Comparison of ENCODE assay signal across 1 cellular context in genomic region chr2:64941143-64941542, GRCh38.
TF ChIP-seq lines count a peak whose summit lies in the region.

No MANE protein-coding gene starts in this region.

TF ChIP-seq in GM12878, 131 proteins besides CTCF, POLR2A, EP300 and RAD21:
- TF ChIP-seq KDM1A (IDR thresholded peaks at IDR 0.05; ENCODE audit: borderline replicate concordance) (no peak), WRNIP1 (IDR thresholded peaks at IDR 0.05; ENCODE audit: borderline replicate concordance, low read depth, low read length) (no peak), TAF1 (IDR thresholded peaks at IDR 0.05; ENCODE audit: borderline replicate concordance, low read depth, low read length) (no peak), CREM (IDR thresholded peaks at IDR 0.05; ENCODE audit: low read depth) (no peak), HCFC1 (IDR thresholded peaks at IDR 0.05; ENCODE audit: low read length) (no peak), GABPA (IDR thresholded peaks at IDR 0.05; ENCODE audit: low read depth) (no peak), SUZ12 (IDR thresholded peaks at IDR 0.05; ENCODE audit: unreplicated experiment) (no peak), IKZF2 (IDR thresholded peaks at IDR 0.05) (no peak), MXI1 (IDR thresholded peaks at IDR 0.05; ENCODE audit: low read depth, low read length) (no peak), SIN3A (IDR thresholded peaks at IDR 0.05; ENCODE audit: low read depth, low read length) (no peak), BCL11A (IDR thresholded peaks at IDR 0.05; ENCODE audit: low read depth, low read length) (no peak), LARP7 (IDR thresholded peaks at IDR 0.05) (no peak), ZNF274 (IDR thresholded peaks at IDR 0.05; ENCODE audit: insufficient read depth, insufficient read length) (no peak)
- TF ChIP-seq, protein P1, sequence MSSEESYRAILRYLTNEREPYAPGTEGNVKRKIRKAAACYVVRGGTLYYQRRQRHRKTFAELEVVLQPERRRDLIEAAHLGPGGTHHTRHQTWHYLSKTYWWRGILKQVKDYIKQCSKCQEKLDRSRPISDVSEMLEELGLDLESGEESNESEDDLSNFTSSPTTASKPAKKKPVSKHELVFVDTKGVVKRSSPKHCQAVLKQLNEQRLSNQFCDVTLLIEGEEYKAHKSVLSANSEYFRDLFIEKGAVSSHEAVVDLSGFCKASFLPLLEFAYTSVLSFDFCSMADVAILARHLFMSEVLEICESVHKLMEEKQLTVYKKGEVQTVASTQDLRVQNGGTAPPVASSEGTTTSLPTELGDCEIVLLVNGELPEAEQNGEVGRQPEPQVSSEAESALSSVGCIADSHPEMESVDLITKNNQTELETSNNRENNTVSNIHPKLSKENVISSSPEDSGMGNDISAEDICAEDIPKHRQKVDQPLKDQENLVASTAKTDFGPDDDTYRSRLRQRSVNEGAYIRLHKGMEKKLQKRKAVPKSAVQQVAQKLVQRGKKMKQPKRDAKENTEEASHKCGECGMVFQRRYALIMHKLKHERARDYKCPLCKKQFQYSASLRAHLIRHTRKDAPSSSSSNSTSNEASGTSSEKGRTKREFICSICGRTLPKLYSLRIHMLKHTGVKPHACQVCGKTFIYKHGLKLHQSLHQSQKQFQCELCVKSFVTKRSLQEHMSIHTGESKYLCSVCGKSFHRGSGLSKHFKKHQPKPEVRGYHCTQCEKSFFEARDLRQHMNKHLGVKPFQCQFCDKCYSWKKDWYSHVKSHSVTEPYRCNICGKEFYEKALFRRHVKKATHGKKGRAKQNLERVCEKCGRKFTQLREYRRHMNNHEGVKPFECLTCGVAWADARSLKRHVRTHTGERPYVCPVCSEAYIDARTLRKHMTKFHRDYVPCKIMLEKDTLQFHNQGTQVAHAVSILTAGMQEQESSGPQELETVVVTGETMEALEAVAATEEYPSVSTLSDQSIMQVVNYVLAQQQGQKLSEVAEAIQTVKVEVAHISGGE (CRISPR knock-in tag; IDR thresholded peaks at IDR 0.05): no peak
- TF ChIP-seq, protein P2, sequence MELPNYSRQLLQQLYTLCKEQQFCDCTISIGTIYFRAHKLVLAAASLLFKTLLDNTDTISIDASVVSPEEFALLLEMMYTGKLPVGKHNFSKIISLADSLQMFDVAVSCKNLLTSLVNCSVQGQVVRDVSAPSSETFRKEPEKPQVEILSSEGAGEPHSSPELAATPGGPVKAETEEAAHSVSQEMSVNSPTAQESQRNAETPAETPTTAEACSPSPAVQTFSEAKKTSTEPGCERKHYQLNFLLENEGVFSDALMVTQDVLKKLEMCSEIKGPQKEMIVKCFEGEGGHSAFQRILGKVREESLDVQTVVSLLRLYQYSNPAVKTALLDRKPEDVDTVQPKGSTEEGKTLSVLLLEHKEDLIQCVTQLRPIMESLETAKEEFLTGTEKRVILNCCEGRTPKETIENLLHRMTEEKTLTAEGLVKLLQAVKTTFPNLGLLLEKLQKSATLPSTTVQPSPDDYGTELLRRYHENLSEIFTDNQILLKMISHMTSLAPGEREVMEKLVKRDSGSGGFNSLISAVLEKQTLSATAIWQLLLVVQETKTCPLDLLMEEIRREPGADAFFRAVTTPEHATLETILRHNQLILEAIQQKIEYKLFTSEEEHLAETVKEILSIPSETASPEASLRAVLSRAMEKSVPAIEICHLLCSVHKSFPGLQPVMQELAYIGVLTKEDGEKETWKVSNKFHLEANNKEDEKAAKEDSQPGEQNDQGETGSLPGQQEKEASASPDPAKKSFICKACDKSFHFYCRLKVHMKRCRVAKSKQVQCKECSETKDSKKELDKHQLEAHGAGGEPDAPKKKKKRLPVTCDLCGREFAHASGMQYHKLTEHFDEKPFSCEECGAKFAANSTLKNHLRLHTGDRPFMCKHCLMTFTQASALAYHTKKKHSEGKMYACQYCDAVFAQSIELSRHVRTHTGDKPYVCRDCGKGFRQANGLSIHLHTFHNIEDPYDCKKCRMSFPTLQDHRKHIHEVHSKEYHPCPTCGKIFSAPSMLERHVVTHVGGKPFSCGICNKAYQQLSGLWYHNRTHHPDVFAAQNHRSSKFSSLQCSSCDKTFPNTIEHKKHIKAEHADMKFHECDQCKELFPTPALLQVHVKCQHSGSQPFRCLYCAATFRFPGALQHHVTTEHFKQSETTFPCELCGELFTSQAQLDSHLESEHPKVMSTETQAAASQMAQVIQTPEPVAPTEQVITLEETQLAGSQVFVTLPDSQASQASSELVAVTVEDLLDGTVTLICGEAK (IDR thresholded peaks at IDR 0.05; ENCODE audit: borderline replicate concordance): no peak
